Comparison of ENCODE assay signal across 32 cellular contexts in the genomic region with DNA sequence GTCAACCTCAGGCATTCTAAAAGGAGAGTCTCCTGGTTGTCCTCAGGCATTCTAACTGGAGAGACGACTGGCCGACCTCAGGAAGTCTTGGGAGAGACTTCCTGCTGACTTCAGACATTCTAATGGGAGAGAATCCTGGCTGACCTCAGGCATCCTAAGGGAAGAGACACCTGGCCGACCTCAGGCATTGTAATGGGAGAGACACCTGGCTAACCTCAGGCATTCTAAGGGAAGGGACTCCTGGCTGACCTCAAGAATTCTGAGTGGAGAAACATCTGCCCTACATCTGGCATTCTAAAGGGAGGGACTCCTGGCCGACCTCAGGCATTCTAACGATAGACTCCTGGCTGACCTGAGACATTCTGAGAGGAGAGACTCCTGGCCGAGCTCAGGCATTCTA.
"Had no signal": no experiment of that assay in that cellular context is flagged by ENCODE, and none has a peak within 500 bp of the region (broad histone marks: within the 10 kb centered on the region; RNA-seq: fewer than 3 reads in every experiment).

No MANE protein-coding gene starts in this region.

- H3K27ac Mint-ChIP-seq: activated CD4-positive, alpha-beta memory T cell treated with anti-CD3 and anti-CD28 coated beads, Interleukin-2, amount 10 ng/mL, durations not matched to agents 7 days and 5 days; activated CD4-positive, alpha-beta T cell treated with anti-CD3 and anti-CD28 coated beads for 36 hours; activated CD4-positive, alpha-beta T cell treated with anti-CD3 and anti-CD28 coated beads, Interleukin-2, amount 10 ng/mL, durations not matched to agents 24 days and 14 days; activated naive CD4-positive, alpha-beta T cell treated with anti-CD3 and anti-CD28 coated beads, Interleukin-2, amount 10 ng/mL, durations not matched to agents 7 days and 5 days; activated naive CD4-positive, alpha-beta T cell treated with anti-CD3 and anti-CD28 coated beads, Interleukin-2, amount 50 U/mL, for 72 hours; activated T-cell treated with anti-CD3 and anti-CD28 coated beads, Interleukin-2, amount 50 U/mL, for 24 hours; activated T-cell treated with anti-CD3 and anti-CD28 coated beads, Interleukin-2, amount 50 U/mL, for 72 hours; T-helper 17 cell; T-helper 2 cell treated with Interferon-gamma antibody and Interleukin-4, amounts not matched to agents 5 μg/mL and 100 μg/mL, for 36 hours had no signal

- H3K36me3 ChIP-seq: adrenal gland, cardiac muscle cell, colonic mucosa had no signal

- DNase-seq: activated CD4-positive, alpha-beta memory T cell treated with anti-CD3 and anti-CD28 coated beads, Interleukin-2, amount 10 ng/mL, durations not matched to agents 7 days and 5 days; activated CD4-positive, alpha-beta T cell treated with anti-CD3 and anti-CD28 coated beads for 36 hours; activated CD4-positive, alpha-beta T cell treated with anti-CD3 and anti-CD28 coated beads, Interleukin-2, amount 10 ng/mL, durations not matched to agents 24 days and 14 days; activated CD4-positive, alpha-beta T cell treated with anti-CD3 and anti-CD28 coated beads, Interleukin-2, amount 50 U/mL, for 4 hours; activated CD4-positive, CD25-positive, alpha-beta regulatory T cell; activated CD4-positive, CD25-positive, alpha-beta regulatory T cell treated with anti-CD3 and anti-CD28 coated beads, Interleukin-2, amount 50 U/mL, for 72 hours; activated CD8-positive, alpha-beta memory T cell treated with anti-CD3 and anti-CD28 coated beads, Interleukin-2, amount 50 U/mL, for 48 hours; activated gamma-delta T cell; activated naive CD4-positive, alpha-beta T cell; activated naive CD4-positive, alpha-beta T cell treated with anti-CD3 and anti-CD28 coated beads, Interleukin-2, amount 10 ng/mL, durations not matched to agents 7 days and 5 days; activated T-cell treated with anti-CD3 and anti-CD28 coated beads for 4 hours; activated T-cell treated with anti-CD3 and anti-CD28 coated beads, Interleukin-2, amount 50 U/mL, for 24 hours; activated T-cell treated with anti-CD3 and anti-CD28 coated beads, Interleukin-2, amount 50 U/mL, for 72 hours; adrenal gland; amygdala; aorta; body of pancreas; central memory CD4-positive, alpha-beta T cell; cerebellar nuclear complex; colonic mucosa; effector CD8-positive, alpha-beta T cell; foreskin fibroblast; head of caudate nucleus; T-helper 1 cell; T-helper 17 cell; T1000 had no signal

- H3K4me3 ChIP-seq: adrenal gland, body of pancreas, cardiac muscle cell, colonic mucosa had no signal

- H3K36me3 Mint-ChIP-seq: activated naive CD4-positive, alpha-beta T cell treated with anti-CD3 and anti-CD28 coated beads, Interleukin-2, amount 10 ng/mL, durations not matched to agents 7 days and 5 days had no signal

- H3K27me3 ChIP-seq: adrenal gland, body of pancreas, cardiac muscle cell, colonic mucosa had no signal

- H3K27ac ChIP-seq: adrenal gland, body of pancreas, cardiac muscle cell, colonic mucosa had no signal

- H3K4me1 Mint-ChIP-seq: activated CD4-positive, alpha-beta memory T cell treated with anti-CD3 and anti-CD28 coated beads, Interleukin-2, amount 10 ng/mL, durations not matched to agents 7 days and 5 days; activated CD4-positive, alpha-beta T cell treated with anti-CD3 and anti-CD28 coated beads for 36 hours; activated CD4-positive, alpha-beta T cell treated with anti-CD3 and anti-CD28 coated beads, Interleukin-2, amount 10 ng/mL, durations not matched to agents 24 days and 14 days; activated naive CD4-positive, alpha-beta T cell treated with anti-CD3 and anti-CD28 coated beads, Interleukin-2, amount 10 ng/mL, durations not matched to agents 7 days and 5 days; T-helper 17 cell had no signal

- H3K9me3 ChIP-seq: colonic mucosa had no signal

- H3K27me3 Mint-ChIP-seq: activated CD4-positive, alpha-beta memory T cell treated with anti-CD3 and anti-CD28 coated beads, Interleukin-2, amount 10 ng/mL, durations not matched to agents 7 days and 5 days; activated CD4-positive, alpha-beta T cell treated with anti-CD3 and anti-CD28 coated beads for 36 hours; activated CD4-positive, alpha-beta T cell treated with anti-CD3 and anti-CD28 coated beads, Interleukin-2, amount 10 ng/mL, durations not matched to agents 24 days and 14 days; activated naive CD4-positive, alpha-beta T cell treated with anti-CD3 and anti-CD28 coated beads, Interleukin-2, amount 10 ng/mL, durations not matched to agents 7 days and 5 days; activated T-cell treated with anti-CD3 and anti-CD28 coated beads, Interleukin-2, amount 50 U/mL, for 24 hours; T-helper 17 cell had no signal

- H3K4me1 ChIP-seq: adrenal gland, body of pancreas, colonic mucosa had no signal

- ATAC-seq: activated CD4-positive, alpha-beta T cell treated with anti-CD3 and anti-CD28 coated beads for 36 hours; activated naive CD4-positive, alpha-beta T cell treated with anti-CD3 and anti-CD28 coated beads, Interleukin-2, amount 50 U/mL, for 72 hours; activated T-cell treated with anti-CD3 and anti-CD28 coated beads, Interleukin-2, amount 50 U/mL, for 72 hours; body of pancreas; esophagus mucosa; T-helper 17 cell had no signal

- H3K4me3 Mint-ChIP-seq: activated CD4-positive, alpha-beta memory T cell treated with anti-CD3 and anti-CD28 coated beads, Interleukin-2, amount 10 ng/mL, durations not matched to agents 7 days and 5 days; activated CD4-positive, alpha-beta T cell treated with anti-CD3 and anti-CD28 coated beads for 36 hours; activated CD4-positive, alpha-beta T cell treated with anti-CD3 and anti-CD28 coated beads, Interleukin-2, amount 10 ng/mL, durations not matched to agents 24 days and 14 days; activated naive CD4-positive, alpha-beta T cell treated with anti-CD3 and anti-CD28 coated beads, Interleukin-2, amount 10 ng/mL, durations not matched to agents 7 days and 5 days; activated T-cell treated with anti-CD3 and anti-CD28 coated beads, Interleukin-2, amount 50 U/mL, for 24 hours; activated T-cell treated with anti-CD3 and anti-CD28 coated beads, Interleukin-2, amount 50 U/mL, for 72 hours; T-helper 17 cell; T-helper 2 cell treated with Interferon-gamma antibody and Interleukin-4, amounts not matched to agents 5 μg/mL and 100 μg/mL, for 36 hours had no signal

- FAIRE-seq: endometrium, frontal cortex had no signal
